10 cellular contexts compared by ENCODE assay signal in genomic region chr5:36177154-36177553, GRCh38. TPM values are rescaled to one million over a fixed set of nuclear protein-coding genes. Genes with fewer than 3 reads are reported as not detected.
A peak's percentile ranks its signal among the peaks of the same experiment; 100 is the strongest.
DNase-seq lines count a peak whose midpoint lies in the region; ATAC-seq and TF ChIP-seq lines count a peak whose summit lies in the region.
"Had no signal": no experiment of that assay in that cellular context is flagged by ENCODE, and none has a peak within 500 bp of the region (broad histone marks: within the 10 kb centered on the region; RNA-seq: fewer than 3 reads in every experiment).

No MANE protein-coding gene starts in this region.

- no peak overlapping the region for H3K4me3 ChIP-seq in OCI-LY3 (ENCODE audit: low read length)
- no peak overlapping the region for H3K4me3 ChIP-seq in left lung
- H3K4me3 ChIP-seq: right atrium auricular region had no signal

- H3K36me3 ChIP-seq in OCI-LY3 (replicated peaks; ENCODE audit: low read depth, low read length) (peaks cover 30% of the 10 kb centered on the region), left lung (peaks cover 0 to 77% of the 10 kb centered on the region in 2 donors)

- no peaks in the 10 kb centered on the region for H3K79me2 ChIP-seq in OCI-LY3 (ENCODE audit: low read length)

- H3K4me3 Mint-ChIP-seq in progenitor cell of endocrine pancreas (ENCODE audit: low read depth): no peak overlapping the region

- H4K20me1 ChIP-seq in OCI-LY3 (ENCODE audit: insufficient read depth, low read length): no peaks in the 10 kb centered on the region; the same call in 1 of the 2 replicates

- peaks cover 18% of the 10 kb centered on the region for H3K4me1 Mint-ChIP-seq in progenitor cell of endocrine pancreas (ENCODE audit: low read depth)

- H3K9me3 Mint-ChIP-seq in progenitor cell of endocrine pancreas (ENCODE audit: low read depth): no peaks in the 10 kb centered on the region
- H3K9me3 Mint-ChIP-seq: activated T-helper 2 cell treated with anti-CD3 and anti-CD28 coated beads, Interferon-gamma antibody, Interleukin-2, Interleukin-4, amounts not matched to agents 10 μg/mL and 5 μg/mL and 100 μg/mL, durations not matched to agents 14 hours and 24 hours and 36 hours had no signal

- H3K27me3 Mint-ChIP-seq in progenitor cell of endocrine pancreas: no peaks in the 10 kb centered on the region

- intact Hi-C loops in left lung (cut with DNase I): no loop called here

- H2AFZ ChIP-seq in OCI-LY3 (ENCODE audit: low read depth, low read length): no peak overlapping the region

- H3K4me2 ChIP-seq in OCI-LY3 (ENCODE audit: low read length): peak overlapping the region; percentile 21; the same call in 1 of the 2 replicates

- H3K27ac ChIP-seq in OCI-LY3 (ENCODE audit: low read length) (no peak overlapping the region), left lung (no peak overlapping the region)
- H3K27ac ChIP-seq: right atrium auricular region had no signal

- ATAC-seq in GM18519 (IDR thresholded peaks at IDR 0.05; ENCODE audit: low FRiP score, unreplicated experiment) (peak; percentile 97), GM21360 (IDR thresholded peaks at IDR 0.05; ENCODE audit: unreplicated experiment) (peak; percentile 96), HG03025 (IDR thresholded peaks at IDR 0.05; ENCODE audit: low FRiP score, unreplicated experiment) (peak; percentile 96), left lung (no peak)

- H3K36me3 Mint-ChIP-seq in progenitor cell of endocrine pancreas (ENCODE audit: insufficient read depth): peaks cover 22% of the 10 kb centered on the region

- no peak for TF ChIP-seq CTCF in OCI-LY3 (IDR thresholded peaks at IDR 0.05; ENCODE audit: low read depth, low read length)
- no peak for TF ChIP-seq CTCF in progenitor cell of endocrine pancreas (IDR thresholded peaks at IDR 0.05; ENCODE audit: unreplicated experiment)
- no peak for TF ChIP-seq CTCF in left lung (IDR thresholded peaks at IDR 0.05)

- H3K4me1 ChIP-seq in OCI-LY3 (ENCODE audit: low read length) (peaks cover 11% of the 10 kb centered on the region), left lung (no peaks in the 10 kb centered on the region)
- H3K4me1 ChIP-seq: right atrium auricular region had no signal

- H3K9me3 ChIP-seq in OCI-LY3 (ENCODE audit: insufficient read depth, low read length) (no peaks in the 10 kb centered on the region), left lung (no peaks in the 10 kb centered on the region)
- H3K9me3 ChIP-seq: right atrium auricular region had no signal

- H3K27me3 ChIP-seq in OCI-LY3 (ENCODE audit: low read depth, low read length) (no peaks in the 10 kb centered on the region), left lung (no peaks in the 10 kb centered on the region)
- H3K27me3 ChIP-seq: right atrium auricular region had no signal

- DNase-seq in iPS-NIHi7 (ENCODE audit: extremely low spot score): no peak
- no peak for DNase-seq in progenitor cell of endocrine pancreas (ENCODE audit: low spot score, unreplicated experiment)
- DNase-seq in NCI-H1436 (lab: John Stamatoyannopoulos, UW): no peak
- DNase-seq in left lung: no peak

- no peak overlapping the region for H3K9ac ChIP-seq in OCI-LY3 (ENCODE audit: low read length)

- no peak overlapping the region for H3K27ac Mint-ChIP-seq in progenitor cell of endocrine pancreas
- H3K27ac Mint-ChIP-seq: activated T-helper 2 cell treated with anti-CD3 and anti-CD28 coated beads, Interferon-gamma antibody, Interleukin-2, Interleukin-4, amounts not matched to agents 10 μg/mL and 5 μg/mL and 100 μg/mL, durations not matched to agents 14 hours and 24 hours and 36 hours had no signal

RNA-seq across cellular contexts. Expression of gene SKP2, which starts 25.2 kb away (rescaled TPM):
- total RNA-seq in progenitor cell of endocrine pancreas (61.3 and 68.4 TPM in 2 replicates), left lung (10 to 100 TPM; 18.4 to 21.2 TPM)

RNA-seq across cellular contexts. Expression of gene LMBRD2, which starts 25.5 kb away (rescaled TPM):
- total RNA-seq in progenitor cell of endocrine pancreas (6.9 and 7.5 TPM in 2 replicates), left lung (10 to 100 TPM; 12.9 to 13.2 TPM)
